ENCODE assay signal across 8 cellular contexts in the genomic region with DNA sequence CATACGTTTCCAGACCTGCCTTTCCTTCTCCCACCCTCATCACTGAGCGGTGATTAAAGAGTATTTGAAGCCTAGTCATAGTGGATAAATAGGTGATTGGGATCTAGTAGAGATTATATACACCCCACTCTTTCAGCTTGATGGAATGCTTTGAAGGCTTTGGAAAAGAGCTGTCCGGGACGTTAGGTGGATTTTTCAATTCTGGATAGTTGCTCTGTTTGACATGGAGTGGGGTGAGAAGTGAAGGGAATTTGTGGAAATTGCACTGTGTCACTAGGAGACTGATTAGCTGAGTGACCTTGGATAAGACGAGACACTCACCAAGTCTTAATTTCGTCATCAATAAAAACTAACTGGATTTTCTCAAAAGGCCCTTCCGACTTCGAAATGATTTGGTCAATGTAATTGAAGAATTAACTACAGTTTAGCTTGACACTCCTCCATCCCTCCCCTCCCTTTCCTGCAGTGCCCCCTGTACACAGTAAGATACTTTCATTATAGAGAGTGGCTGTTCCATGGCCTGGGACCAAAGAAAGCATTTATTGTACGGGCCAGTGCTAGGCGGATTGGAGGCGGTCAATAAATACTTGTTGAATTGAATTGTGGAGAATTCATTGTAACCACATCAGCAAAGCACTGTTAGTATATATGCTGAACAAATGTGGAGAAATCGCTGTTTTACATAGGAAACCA. TPM values are rescaled to one million over a fixed set of nuclear protein-coding genes. Genes with fewer than 3 reads are reported as not detected.
DNase-seq lines count a peak whose midpoint lies in the region; ATAC-seq, FAIRE-seq and TF ChIP-seq lines count a peak whose summit lies in the region.

No MANE protein-coding gene starts in this region.

- SMC1A ChIA-PET in GM12878 (lab: Charles Lee; ENCODE audit: uncharacterized antibody, unreplicated experiment), result interaction anchor here (0.9 to 4.1 kb wide), 4 partner anchors 15 to 116 kb away, joined by 3 to 15 read pairs (median 4); no protein-coding TSS in a partner anchor

- TF ChIP-seq RAD21 in GM12878 (IDR thresholded peaks at IDR 0.05; ENCODE audit: insufficient read depth, low read depth, low read length), result no peak

- peak overlapping the region; percentile 95 for H3K27ac Mint-ChIP-seq in stimulated activated naive B cell treated with anti-CD40 and anti-IgM and Interleukin-4, amounts not matched to agents 10 μg/mL and 1 μg/mL and 100 μg/mL, for 72 hours

- peak overlapping the region; percentile 88 for H3K27ac ChIP-seq in A673 (ENCODE audit: low read depth, low read length, poor library complexity, severe bottlenecking)
- peak overlapping the region; percentile 90 for H3K27ac ChIP-seq in GM12878 (ENCODE audit: control insufficient read depth, insufficient read depth)

- peak overlapping the region; percentile 98 for H3K9ac ChIP-seq in GM12878 (ENCODE audit: control insufficient read depth, insufficient read depth, low read length)

- peak overlapping the region; percentile 93 for H3K4me2 ChIP-seq in GM12878 (ENCODE audit: control insufficient read depth, insufficient read depth)

- no peak overlapping the region for H2AFZ ChIP-seq in GM12878 (ENCODE audit: control insufficient read depth, low read depth, low read length)

- peak overlapping the region; percentile 76 for H3K4me3 ChIP-seq in A673 (ENCODE audit: low read depth, low read length, poor library complexity, severe bottlenecking)
- peak overlapping the region; percentile 92 for H3K4me3 ChIP-seq in GM12878

- no peaks in the 10 kb centered on the region for H3K9me3 Mint-ChIP-seq in stimulated activated naive B cell treated with anti-CD40 and anti-IgM and Interleukin-4, amounts not matched to agents 10 μg/mL and 1 μg/mL and 100 μg/mL, for 72 hours

- H3K36me3 ChIP-seq in A673 (ENCODE audit: insufficient read depth, low read length, poor library complexity, severe bottlenecking) (no peaks in the 10 kb centered on the region), GM12878 (ENCODE audit: control insufficient read depth in 2 of 2, insufficient read depth in 2 of 2, low read length in 1 of 2) (peaks cover 0 to 4% of the 10 kb centered on the region in 2 experiments; a peak in 2 of 4 replicates)

- H3K4me3 Mint-ChIP-seq in stimulated activated naive B cell treated with anti-CD40 and anti-IgM and Interleukin-4, amounts not matched to agents 10 μg/mL and 1 μg/mL and 100 μg/mL, for 72 hours, result peak overlapping the region; percentile 87 to 93

- BruUV-seq in A673 (replicated peaks; lab: Mats Ljungman, UMichigan) (TSS peak; percentile 73), GM12878 (replicated peaks; lab: Mats Ljungman, UMichigan) (TSS peak; percentile 78)

- H3K9me3 ChIP-seq in A673 (ENCODE audit: low read depth, low read length, poor library complexity, severe bottlenecking) (no peaks in the 10 kb centered on the region), GM12878 (replicated peaks; ENCODE audit: control insufficient read depth, insufficient read depth, low read length) (no peaks in the 10 kb centered on the region)

- in situ Hi-C loops in GM12878 (cut with MboI), result no loop called here

- RAD21 ChIA-PET in GM12878 (lab: Charles Lee; ENCODE audit: unreplicated experiment), result interaction anchor here (1.5 to 2.2 kb wide), 3 partner anchors 8 to 113 kb away, joined by 3 to 7 read pairs (median 6); no protein-coding TSS in a partner anchor

- peaks cover 11% of the 10 kb centered on the region for H3K4me1 ChIP-seq in A673 (ENCODE audit: insufficient read depth, low read length, poor library complexity, severe bottlenecking)
- peaks cover 4% of the 10 kb centered on the region; the same call in 1 of the 2 replicates for H3K4me1 ChIP-seq in GM12878 (ENCODE audit: control insufficient read depth, insufficient read depth, low read length)

- no peak for DNase-seq in A673 (ENCODE audit: low spot score)
- DNase-seq in HK-2 (ENCODE audit: unreplicated experiment), result peak; percentile 6
- no peak for DNase-seq in GM12878 (ENCODE audit: low read depth, low spot score)
- DNase-seq in kidney tubule cell (ENCODE audit: low spot score), result peak; percentile 11
- no peak for DNase-seq in stimulated activated naive B cell treated with anti-CD40 and anti-IgM and Interleukin-4, amounts not matched to agents 10 μg/mL and 1 μg/mL and 100 μg/mL, for 72 hours
- no peak for DNase-seq in NCI-H1417 treated with DMSO at 0.1 percent for 48 hours (lab: John Stamatoyannopoulos, UW)

- H3K27me3 ChIP-seq in A673 (replicated peaks; ENCODE audit: insufficient read depth, low read depth, low read length, poor library complexity) (no peaks in the 10 kb centered on the region), GM12878 (replicated peaks in 1 of 2; ENCODE audit: control insufficient read depth in 2 of 2, insufficient read depth in 2 of 2, low read length in 1 of 2) (no peaks in the 10 kb centered on the region)

- TF ChIP-seq CTCF in A673 (conservative IDR thresholded peaks at IDR 0.05; ENCODE audit: low read depth, low read length) (no peak), GM12878 (IDR thresholded peaks at IDR 0.05 in 2 of 3, conservative IDR thresholded peaks at IDR 0.05 in 1 of 3; ENCODE audit: control insufficient read depth in 2 of 3, extremely low read depth in 1 of 3, insufficient read depth in 1 of 3, low read depth in 3 of 3, low read length in 3 of 3) (no peak)

- no peak for FAIRE-seq in GM12878 (lab: Jason Lieb, UNC)

- POLR2A ChIA-PET in A673 (lab: Charles Lee; ENCODE audit: low non-redundant PET) (interaction anchor here (0.6 to 0.7 kb wide), 2 partner anchors 12 to 66 kb away, joined by 4 to 5 read pairs; no protein-coding TSS in a partner anchor), GM12878 (lab: Charles Lee) (interaction anchor here (0.5 to 2.1 kb wide), 7 partner anchors 13 to 183 kb away, joined by 3 to 6 read pairs (median 4); a partner anchor contains a TSS)

- no peak for TF ChIP-seq EP300 in GM12878 (IDR thresholded peaks at IDR 0.05; ENCODE audit: borderline replicate concordance in 1 of 2, control insufficient read depth in 1 of 2, low read depth in 2 of 2, low read length in 2 of 2)

- H3K27me3 Mint-ChIP-seq in stimulated activated naive B cell treated with anti-CD40 and anti-IgM and Interleukin-4, amounts not matched to agents 10 μg/mL and 1 μg/mL and 100 μg/mL, for 72 hours, result peaks cover 3 to 5% of the 10 kb centered on the region in 2 donors

- CTCF ChIA-PET in A673 (lab: Charles Lee) (no interaction called here), GM12878 (lab: Yijun Ruan, JAX) (interaction anchor here (0.6 to 3.1 kb wide), 10 partner anchors 10 to 66 kb away, joined by 3 to 13 read pairs (median 4); a partner anchor contains a TSS)

- peaks cover 6 to 12% of the 10 kb centered on the region in 2 donors for H3K36me3 Mint-ChIP-seq in stimulated activated naive B cell treated with anti-CD40 and anti-IgM and Interleukin-4, amounts not matched to agents 10 μg/mL and 1 μg/mL and 100 μg/mL, for 72 hours

- peaks cover 42% of the 10 kb centered on the region for H3K79me2 ChIP-seq in GM12878 (ENCODE audit: control insufficient read depth, insufficient read depth, low read length)

- TF ChIP-seq POLR2A in GM12878 (IDR thresholded peaks at IDR 0.05; ENCODE audit: low read depth, low read length), result no peak

- intact Hi-C loops in A673 (cut with micrococcal nuclease; ENCODE audit: unreplicated experiment), result no loop called here
- intact Hi-C loops in GM12878 (cut with micrococcal nuclease; ENCODE audit: unreplicated experiment), result loop anchor here (5.0 kb wide), 1 partner anchor 66 kb away; a partner anchor contains a TSS

- H3K4me1 Mint-ChIP-seq in stimulated activated naive B cell treated with anti-CD40 and anti-IgM and Interleukin-4, amounts not matched to agents 10 μg/mL and 1 μg/mL and 100 μg/mL, for 72 hours, result peaks cover 17 to 42% of the 10 kb centered on the region in 2 donors

- H4K20me1 ChIP-seq in GM12878 (ENCODE audit: control insufficient read depth, insufficient read depth), result no peaks in the 10 kb centered on the region

- WGBS in GM12878 (ENCODE audit: insufficient coverage, insufficient replicate concordance, low lambda C conversion rate, missing lambda C conversion rate), result 41% methylated on average over 12 of the region's 12 CpGs

- ATAC-seq in GM12878 (peak; percentile 11; the same call in 1 of the 3 replicates), HG03139 (IDR thresholded peaks at IDR 0.05; ENCODE audit: unreplicated experiment) (no peak), HG03521 (IDR thresholded peaks at IDR 0.05; ENCODE audit: unreplicated experiment) (no peak)
- no peak for ATAC-seq in stimulated activated naive B cell treated with anti-CD40 and anti-IgM and Interleukin-4, amounts not matched to agents 10 μg/mL and 1 μg/mL and 100 μg/mL, for 72 hours (replicated peaks)

RNA-seq across cellular contexts. Expression of a gene that starts 1.0 kb away (rescaled TPM):
- total RNA-seq in A673 (2021), result 66.5 and 69.5 TPM in 2 replicates
- total RNA-seq in GM12878 (2013; cell fraction: nucleolus; rRNA removed), result 72.1 and 77.3 TPM in 2 replicates
- total RNA-seq in GM12878 (2014; rRNA removed), result 12.5 and 12.7 TPM in 2 replicates
- 20.9 and 21.2 TPM in 2 replicates for total RNA-seq in GM12878 (2014; rRNA removed; fragmentation: Illumina TruSeq; extraction: Trizol)
- 34.4 and 35.8 TPM in 2 replicates for total RNA-seq in GM12878 (2021)
- polyA plus RNA-seq in GM12878 (2011; ENCODE audit: low read depth), result 12.7 TPM
- 26.0 and 29.7 TPM in 2 replicates for polyA plus RNA-seq in GM12878 (2011; rRNA removed)
- polyA plus RNA-seq in GM12878 (2011; cell fraction: cytosol; rRNA removed), result 16.6 and 16.7 TPM in 2 replicates
- polyA plus RNA-seq in GM12878 (2011; cell fraction: nucleus; rRNA removed), result 14.7 and 15.5 TPM in 2 replicates
- polyA plus RNA-seq in GM12878 (2012), result 17.6 TPM in 2 replicates
- 17.8 and 19.3 TPM in 2 replicates for polyA plus RNA-seq in GM12878 (2014; fragmentation: Illumina TruSeq; extraction: Trizol)
- 1 to 10 TPM; 3.2 to 4.6 TPM for polyA plus RNA-seq in GM12878 (2014; fragmentation: Nextera tagmentation; extraction: Ambion mirVana)
- polyA plus RNA-seq in GM12878 (2014; rRNA removed), result 12.8 and 13.9 TPM in 2 replicates
- 10 to 100 TPM; 18.3 to 19.3 TPM for polyA plus RNA-seq in GM12878 (2016; fragmentation: Nextera tagmentation; extraction: Ambion mirVana)
- polyA minus RNA-seq in GM12878 (2011; rRNA and poly(A)+ RNA removed), result 57.9 and 77.9 TPM in 2 replicates
- 11.0 and 16.0 TPM in 2 replicates for polyA minus RNA-seq in GM12878 (2011; cell fraction: cytosol; rRNA and poly(A)+ RNA removed)
- 10.2 and 14.8 TPM in 2 replicates for polyA minus RNA-seq in GM12878 (2011; cell fraction: nucleus; rRNA and poly(A)+ RNA removed)

RNA-seq across cellular contexts. Expression of a gene that starts 33.2 kb away (rescaled TPM):
- total RNA-seq in A673 (2021) (17.2 and 21.7 TPM in 2 replicates), GM12878 (2014; rRNA removed) (5.8 and 5.9 TPM in 2 replicates), GM12878 (2014; rRNA removed; fragmentation: Illumina TruSeq; extraction: Trizol) (7.3 and 7.8 TPM in 2 replicates), GM12878 (2021) (5.8 and 8.0 TPM in 2 replicates)
- 9.1 and 10.3 TPM in 2 replicates for total RNA-seq in GM12878 (2013; cell fraction: nucleolus; rRNA removed)
- polyA plus RNA-seq in GM12878 (2011; ENCODE audit: low read depth), result 4.2 TPM
- polyA plus RNA-seq in GM12878 (2011; rRNA removed) (8.7 and 9.4 TPM in 2 replicates), GM12878 (2014; fragmentation: Illumina TruSeq; extraction: Trizol) (6.7 and 6.9 TPM in 2 replicates), GM12878 (2014; fragmentation: Nextera tagmentation; extraction: Ambion mirVana) (1 to 10 TPM; 1.9 to 3.1 TPM), GM12878 (2014; rRNA removed) (5.2 and 5.8 TPM in 2 replicates), GM12878 (2016; fragmentation: Nextera tagmentation; extraction: Ambion mirVana) (1 to 10 TPM; 7.4 to 9.6 TPM)
- polyA plus RNA-seq in GM12878 (2011; cell fraction: cytosol; rRNA removed), result 7.3 and 7.6 TPM in 2 replicates
- 5.1 and 6.7 TPM in 2 replicates for polyA plus RNA-seq in GM12878 (2011; cell fraction: nucleus; rRNA removed)
- 5.9 and 6.9 TPM in 2 replicates for polyA plus RNA-seq in GM12878 (2012)
- polyA minus RNA-seq in GM12878 (2011; rRNA and poly(A)+ RNA removed), result 7.4 and 8.7 TPM in 2 replicates
- polyA minus RNA-seq in GM12878 (2011; cell fraction: cytosol; rRNA and poly(A)+ RNA removed), result 2.7 and 2.9 TPM in 2 replicates
- 1.6 and 4.1 TPM in 2 replicates for polyA minus RNA-seq in GM12878 (2011; cell fraction: nucleus; rRNA and poly(A)+ RNA removed)

RNA-seq across cellular contexts. Expression of a gene that starts 40.5 kb away (rescaled TPM):
- total RNA-seq in A673 (2021) (not detected in 2 replicates), GM12878 (2014; rRNA removed) (0.28 and 0.54 TPM in 2 replicates), GM12878 (2014; rRNA removed; fragmentation: Illumina TruSeq; extraction: Trizol) (0.18 and 0.46 TPM in 2 replicates), GM12878 (2021) (0.64 and 1.1 TPM in 2 replicates)
- total RNA-seq in GM12878 (2013; cell fraction: nucleolus; rRNA removed), result not detected in 2 replicates
- 0.47 TPM for polyA plus RNA-seq in GM12878 (2011; ENCODE audit: low read depth)
- polyA plus RNA-seq in GM12878 (2011; rRNA removed) (not detected in 2 replicates), GM12878 (2014; fragmentation: Illumina TruSeq; extraction: Trizol) (0.29 and 0.40 TPM in 2 replicates), GM12878 (2014; fragmentation: Nextera tagmentation; extraction: Ambion mirVana) (not detected), GM12878 (2014; rRNA removed) (0.25 and 0.44 TPM in 2 replicates), GM12878 (2016; fragmentation: Nextera tagmentation; extraction: Ambion mirVana) (not detected)
- 0.08 and 0.13 TPM in 2 replicates for polyA plus RNA-seq in GM12878 (2011; cell fraction: cytosol; rRNA removed)
- polyA plus RNA-seq in GM12878 (2011; cell fraction: nucleus; rRNA removed), result not detected in 2 replicates
- polyA plus RNA-seq in GM12878 (2012), result not detected in 2 replicates
- polyA minus RNA-seq in GM12878 (2011; rRNA and poly(A)+ RNA removed), result not detected in 2 replicates
- not detected in 2 replicates for polyA minus RNA-seq in GM12878 (2011; cell fraction: cytosol; rRNA and poly(A)+ RNA removed)
- not detected in 2 replicates for polyA minus RNA-seq in GM12878 (2011; cell fraction: nucleus; rRNA and poly(A)+ RNA removed)

Comparison
In these comparisons a context has a peak if more than half of its experiments do, and no peak if none do; other contexts are left out.
1. DNase-seq: peak in HK-2 (single experiment) and kidney tubule cell (single experiment); none in A673 (single experiment), GM12878 (single experiment), stimulated activated naive B cell treated with anti-CD40 and anti-IgM and Interleukin-4, amounts not matched to agents 10 μg/mL and 1 μg/mL and 100 μg/mL, for 72 hours (single experiment) and NCI-H1417 treated with DMSO at 0.1 percent for 48 hours (single experiment).